Comparison of ENCODE assay signal across 20 cellular contexts in genomic region chr11:17673951-17674350, GRCh38. TPM values are rescaled to one million over a fixed set of nuclear protein-coding genes. Genes with fewer than 3 reads are reported as not detected.
A peak's percentile ranks its signal among the peaks of the same experiment; 100 is the strongest.
DNase-seq lines count a peak whose midpoint lies in the region; ATAC-seq, FAIRE-seq and TF ChIP-seq lines count a peak whose summit lies in the region.
"Had no signal": no experiment of that assay in that cellular context is flagged by ENCODE, and none has a peak within 500 bp of the region (broad histone marks: within the 10 kb centered on the region; RNA-seq: fewer than 3 reads in every experiment).

No MANE protein-coding gene starts in this region.

- H3K27me3 ChIP-seq in endothelial cell of umbilical vein (ENCODE audit: control insufficient read depth in 2 of 2, insufficient read depth in 2 of 2, low read length in 2 of 2) = peaks cover 3% of the 10 kb centered on the region in 2 experiments
- no peaks in the 10 kb centered on the region for H3K27me3 ChIP-seq in psoas muscle (ENCODE audit: insufficient read depth in 3 of 3, low read length in 2 of 3)
- no peaks in the 10 kb centered on the region for H3K27me3 ChIP-seq in CD8-positive, alpha-beta T cell (ENCODE audit: insufficient read depth, low read length)

- peaks cover 24% of the 10 kb centered on the region for H3K27me3 Mint-ChIP-seq in CD8-positive, alpha-beta T cell (ENCODE audit: low read depth)

- H3K4me3 Mint-ChIP-seq in CD8-positive, alpha-beta T cell = no peak overlapping the region
- H3K4me3 Mint-ChIP-seq: CD14-positive monocyte had no signal

- H3K4me1 ChIP-seq in endothelial cell of umbilical vein (ENCODE audit: control insufficient read depth, extremely low read depth, insufficient read depth, low read length) (no peaks in the 10 kb centered on the region), psoas muscle (no peaks in the 10 kb centered on the region)
- no peaks in the 10 kb centered on the region for H3K4me1 ChIP-seq in CD8-positive, alpha-beta T cell (ENCODE audit: insufficient read depth, low read length)
- H3K4me1 ChIP-seq: Caco-2 had no signal

- TF ChIP-seq POLR2A in endothelial cell of umbilical vein (IDR thresholded peaks at IDR 0.05; ENCODE audit: low read depth, low read length) = no peak

- no peaks in the 10 kb centered on the region for H3K9me3 ChIP-seq in endothelial cell of umbilical vein (replicated peaks; ENCODE audit: control insufficient read depth, insufficient read depth, low read length)
- no peaks in the 10 kb centered on the region for H3K9me3 ChIP-seq in psoas muscle
- H3K9me3 ChIP-seq in CD8-positive, alpha-beta T cell (ENCODE audit: low read length) = no peaks in the 10 kb centered on the region

- intact Hi-C loops in endothelial cell of umbilical vein (cut with micrococcal nuclease) (no loop called here), psoas muscle (cut with DNase I) (no loop called here)
- intact Hi-C loops in CD8-positive, alpha-beta T cell (cut with DNase I, micrococcal nuclease) = no loop called here

- ATAC-seq in psoas muscle (peak; percentile 61 to 80 (median 62)), HG03521 (IDR thresholded peaks at IDR 0.05; ENCODE audit: unreplicated experiment) (no peak)
- no peak for ATAC-seq in CD8-positive, alpha-beta T cell
- ATAC-seq: HCT116, K562, Panc1 had no signal

- H3K4me3 ChIP-seq in endothelial cell of umbilical vein (replicated peaks in 1 of 3; ENCODE audit: insufficient read depth in 1 of 3, low read depth in 1 of 3, low read length in 3 of 3) (no peak overlapping the region), psoas muscle (no peak overlapping the region)
- H3K4me3 ChIP-seq in CD8-positive, alpha-beta T cell (ENCODE audit: low read depth, low read length) = no peak overlapping the region
- H3K4me3 ChIP-seq: K562 had no signal

- no peaks in the 10 kb centered on the region for H3K4me1 Mint-ChIP-seq in CD8-positive, alpha-beta T cell (ENCODE audit: low read depth)
- H3K4me1 Mint-ChIP-seq: CD14-positive monocyte had no signal

- H3K9me1 ChIP-seq in endothelial cell of umbilical vein (replicated peaks; ENCODE audit: control insufficient read depth, extremely low read depth, insufficient read depth, low read length) = no peaks in the 10 kb centered on the region

- POLR2A ChIA-PET in endothelial cell of umbilical vein (lab: Charles Lee) = no interaction called here
- POLR2A ChIA-PET in CD8-positive, alpha-beta T cell (lab: Charles Lee) = no interaction called here

- DNase-seq in ELR (ENCODE audit: low read depth) (peak; percentile 85), RPMI7951 (ENCODE audit: low read depth) (peak; percentile 50), endothelial cell of umbilical vein (ENCODE audit: low read depth, low spot score) (peak; percentile 36), psoas muscle (no peak), caudate nucleus (lab: John Stamatoyannopoulos, UW) (no peak)
- DNase-seq in CD8-positive, alpha-beta T cell = no peak
- no peak for DNase-seq in activated T-cell treated with anti-CD3 and anti-CD28 coated beads, Interleukin-2, amount 50 U/mL, for 48 hours
- DNase-seq: Caco-2, NCI-H1092, NCI-H1694 treated with DMSO at 0.1 percent for 48 hours, NCI-H446, SHP77 treated with DMSO at 0.1 percent for 48 hours had no signal

- H3K36me3 ChIP-seq in endothelial cell of umbilical vein (ENCODE audit: control insufficient read depth in 2 of 2, extremely low read depth in 1 of 2, insufficient read depth in 2 of 2, low read length in 2 of 2) (no peaks in the 10 kb centered on the region), psoas muscle (ENCODE audit: insufficient read depth in 1 of 2, low read depth in 1 of 2) (no peaks in the 10 kb centered on the region)
- H3K36me3 ChIP-seq in CD8-positive, alpha-beta T cell (ENCODE audit: insufficient read depth, low read length) = no peaks in the 10 kb centered on the region

- no peak overlapping the region for H3K4me2 ChIP-seq in endothelial cell of umbilical vein (ENCODE audit: insufficient read depth, low read length)

- H2AFZ ChIP-seq in endothelial cell of umbilical vein (ENCODE audit: low read depth, low read length) = no peak overlapping the region

- H4K20me1 ChIP-seq in endothelial cell of umbilical vein (replicated peaks; ENCODE audit: control insufficient read depth, extremely low read depth, insufficient read depth, low read length) = no peaks in the 10 kb centered on the region

- no peak overlapping the region for H3K9ac ChIP-seq in endothelial cell of umbilical vein (replicated peaks; ENCODE audit: extremely low read depth, insufficient read depth, low read length)

- no peaks in the 10 kb centered on the region for H3K36me3 Mint-ChIP-seq in CD8-positive, alpha-beta T cell
- H3K36me3 Mint-ChIP-seq: CD14-positive monocyte had no signal

- dilution Hi-C loops in endothelial cell of umbilical vein (cut with MboI; ENCODE audit: extremely low pct_ligation_motif_present, low sequenced_read_pairs) = no loop called here

- TF ChIP-seq CTCF in endothelial cell of umbilical vein (IDR thresholded peaks at IDR 0.05; ENCODE audit: extremely low read depth in 1 of 2, insufficient read depth in 1 of 2, low read depth in 1 of 2, low read length in 2 of 2) (no peak), psoas muscle (IDR thresholded peaks at IDR 0.05) (no peak)
- no peak for TF ChIP-seq CTCF in CD8-positive, alpha-beta T cell (IDR thresholded peaks at IDR 0.05)

- no peak overlapping the region for H3K27ac Mint-ChIP-seq in CD8-positive, alpha-beta T cell
- H3K27ac Mint-ChIP-seq: CD14-positive monocyte had no signal

- 75 to 92% (median 86%) methylated on average over 1 of the region's 1 CpG for WGBS in psoas muscle, 3 donors

- no TSS peak for BruUV-seq in endothelial cell of umbilical vein (replicated peaks; lab: Mats Ljungman, UMichigan)

- CTCF ChIA-PET in endothelial cell of umbilical vein (lab: Charles Lee) = no interaction called here
- CTCF ChIA-PET in CD8-positive, alpha-beta T cell (lab: Charles Lee) = no interaction called here

- H3K79me2 ChIP-seq in endothelial cell of umbilical vein (ENCODE audit: control insufficient read depth, insufficient read depth, low read length) = no peaks in the 10 kb centered on the region

- FAIRE-seq in endothelial cell of umbilical vein (lab: Jason Lieb, UNC) = peak; percentile 59
- FAIRE-seq: G401.6, GM12891, K562 had no signal

- H3K27ac ChIP-seq in endothelial cell of umbilical vein (ENCODE audit: insufficient read depth, low read depth, low read length) (no peak overlapping the region), psoas muscle (no peak overlapping the region), caudate nucleus (ENCODE audit: low read depth, low read length) (no peak overlapping the region)
- H3K27ac ChIP-seq in CD8-positive, alpha-beta T cell (ENCODE audit: low read depth, low read length) = no peak overlapping the region

- H3K9me3 Mint-ChIP-seq in CD8-positive, alpha-beta T cell = peaks cover 23% of the 10 kb centered on the region

TF ChIP-seq in endothelial cell of umbilical vein, 7 proteins besides CTCF, POLR2A, EP300 and RAD21:
- TF ChIP-seq FOS (IDR thresholded peaks at IDR 0.05; ENCODE audit: borderline replicate concordance, insufficient read depth, low read length) (peak; percentile 42), MAX (IDR thresholded peaks at IDR 0.05; ENCODE audit: insufficient read depth, insufficient read length) (no peak), JUN (IDR thresholded peaks at IDR 0.05; ENCODE audit: borderline replicate concordance, insufficient read depth, insufficient read length, low read depth) (peak; percentile 20), MYC (IDR thresholded peaks at IDR 0.05; ENCODE audit: low read depth, low read length) (no peak), EZH2 (IDR thresholded peaks at IDR 0.05; ENCODE audit: borderline replicate concordance, low read depth, low read length, severe bottlenecking) (no peak), POLR2AphosphoS5 (IDR thresholded peaks at IDR 0.05; ENCODE audit: insufficient read depth, low read depth, low read length) (no peak)

RNA-seq across cellular contexts. Expression of gene MYOD1, which starts 45.4 kb away (rescaled TPM):
- total RNA-seq in RPMI7951 (2014; rRNA removed; shearing (Covaris generic)) = 0.72 TPM in 1 of 2 replicates, not detected in the other
- total RNA-seq in endothelial cell of umbilical vein (not detected in 2 replicates), psoas muscle (10 to 100 TPM; 45.6 to 95.7 (median 60.4) TPM)
- polyA plus RNA-seq in endothelial cell of umbilical vein (not detected in 2 replicates), psoas muscle (10 to 100 TPM in 1 of 3 donors, 1 to 10 TPM in 2; 5.0 to 63.6 (median 6.8) TPM)
- not detected in 2 replicates for polyA plus RNA-seq in endothelial cell of umbilical vein (2011; cell fraction: cytosol; rRNA removed)
- not detected in 2 replicates for polyA plus RNA-seq in endothelial cell of umbilical vein (2011; cell fraction: nucleus; rRNA removed)
- polyA plus RNA-seq in endothelial cell of umbilical vein (2012) = not detected in 2 replicates
- not detected in 2 replicates for polyA minus RNA-seq in endothelial cell of umbilical vein
- not detected for polyA minus RNA-seq in endothelial cell of umbilical vein (2011; cell fraction: cytosol; rRNA and poly(A)+ RNA removed)
- not detected in 2 replicates for polyA minus RNA-seq in endothelial cell of umbilical vein (2011; cell fraction: nucleus; rRNA and poly(A)+ RNA removed)
- total RNA-seq in CD8-positive, alpha-beta T cell = not detected
- total RNA-seq: A673, Caco-2, K562 had no signal
- polyA plus RNA-seq: CD14-positive monocyte, K562 had no signal

Comparison
In these comparisons a context has a peak if more than half of its experiments do, and no peak if none do; other contexts are left out.
1. DNase-seq: peak in ELR (single experiment), RPMI7951 (single experiment) and endothelial cell of umbilical vein (single experiment); none in psoas muscle (0 of 2), caudate nucleus (0 of 61), CD8-positive, alpha-beta T cell (0 of 7) and activated T-cell treated with anti-CD3 and anti-CD28 coated beads, Interleukin-2, amount 50 U/mL, for 48 hours (0 of 2).
2. ATAC-seq: peak in psoas muscle (4 of 4); none in CD8-positive, alpha-beta T cell (single experiment) and HG03521 (single experiment).
3. RNA of gene MYOD1, which starts 45.4 kb away (total RNA-seq): 45.6 to 95.7 TPM in psoas muscle; 0.72 TPM in RPMI7951, not detected in endothelial cell of umbilical vein and not detected in CD8-positive, alpha-beta T cell; every median in the first group is over 10 times any median in the second.